Comparison of ENCODE assay signal across 14 cellular contexts in the genomic region with DNA sequence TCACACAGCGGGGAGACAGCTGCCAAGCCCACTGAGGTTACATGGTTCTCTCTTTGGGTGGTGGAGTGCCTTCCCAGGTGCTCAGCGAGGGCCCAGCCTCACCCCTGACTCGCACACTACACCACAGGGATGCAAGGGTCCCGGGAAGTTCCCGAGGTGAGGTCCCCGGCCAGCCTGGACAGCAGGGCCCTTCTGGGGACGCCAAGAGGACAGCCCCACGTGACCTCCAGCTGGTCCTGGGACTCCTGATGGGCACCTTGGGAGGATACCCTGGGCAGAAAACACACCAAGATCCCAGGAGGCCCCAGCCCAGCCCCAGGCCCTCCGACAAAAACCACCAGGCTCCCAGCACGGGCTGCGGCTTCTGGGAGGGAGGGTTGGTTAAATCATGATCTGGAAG. TPM values are rescaled to one million over a fixed set of nuclear protein-coding genes. Genes with fewer than 3 reads are reported as not detected.
DNase-seq lines count a peak whose midpoint lies in the region; TF ChIP-seq lines count a peak whose summit lies in the region.
"Had no signal": no experiment of that assay in that cellular context is flagged by ENCODE, and none has a peak within 500 bp of the region (broad histone marks: within the 10 kb centered on the region; RNA-seq: fewer than 3 reads in every experiment).

No MANE protein-coding gene starts in this region.

- peak overlapping the region in 3 of 4 donors; percentile 32 to 45 (median 34) for H3K27ac ChIP-seq in Peyer's patch
- peak overlapping the region in 34 of 59 donors; percentile 13 to 97 (median 64) for H3K27ac ChIP-seq in dorsolateral prefrontal cortex
- peak overlapping the region in 7 of 8 donors; percentile 13 to 88 (median 84) for H3K27ac ChIP-seq in spleen
- peak overlapping the region; percentile 74 for H3K27ac ChIP-seq in vagina
- no peak overlapping the region for H3K27ac ChIP-seq in uterus
- H3K27ac ChIP-seq in suprapubic skin: no peak overlapping the region
- H3K27ac ChIP-seq: A549 had no signal

- no peak for TF ChIP-seq POLR2A in Peyer's patch (IDR thresholded peaks at IDR 0.05)
- no peak for TF ChIP-seq POLR2A in spleen (IDR thresholded peaks at IDR 0.05)
- TF ChIP-seq POLR2A in vagina (IDR thresholded peaks at IDR 0.05): no peak
- no peak for TF ChIP-seq POLR2A in uterus (IDR thresholded peaks at IDR 0.05)
- TF ChIP-seq POLR2A in suprapubic skin (IDR thresholded peaks at IDR 0.05): no peak

- DNase-seq in Peyer's patch (no peak), dorsolateral prefrontal cortex (no peak), spleen (no peak), vagina (ENCODE audit: extremely low spot score in 2 of 2) (no peak), dedifferentiated amniotic fluid mesenchymal stem cell (ENCODE audit: extremely low spot score) (no peak), DMS153 (lab: John Stamatoyannopoulos, UW) (no peak), uterus (no peak), suprapubic skin (ENCODE audit: low spot score in 2 of 2) (no peak)
- DNase-seq: BE2C; CD4-positive, CD25-positive, alpha-beta regulatory T cell; HFFc6 had no signal

- WGBS in spleen, 5 donors: 80 to 91% (median 86%) methylated on average over 6 to 11 of the region's 11 CpGs
- WGBS in suprapubic skin: 67% methylated on average over 1 of the region's 11 CpGs

- H3K27me3 ChIP-seq in Peyer's patch (no peaks in the 10 kb centered on the region), dorsolateral prefrontal cortex (no peaks in the 10 kb centered on the region), spleen (replicated peaks in 1 of 7) (no peaks in the 10 kb centered on the region), vagina (no peaks in the 10 kb centered on the region), uterus (no peaks in the 10 kb centered on the region), suprapubic skin (no peaks in the 10 kb centered on the region)
- H3K27me3 ChIP-seq: BE2C had no signal

- H3K36me3 ChIP-seq in Peyer's patch: peaks cover 0 to 16% (median 0%) of the 10 kb centered on the region in 3 donors
- peaks cover 0 to 36% (median 6%) of the 10 kb centered on the region in 6 donors for H3K36me3 ChIP-seq in spleen
- no peaks in the 10 kb centered on the region for H3K36me3 ChIP-seq in vagina
- H3K36me3 ChIP-seq in uterus: no peaks in the 10 kb centered on the region
- no peaks in the 10 kb centered on the region for H3K36me3 ChIP-seq in suprapubic skin
- H3K36me3 ChIP-seq: BE2C, HAP-1 had no signal

- no peak for TF ChIP-seq EP300 in suprapubic skin (IDR thresholded peaks at IDR 0.05)

- TF ChIP-seq CTCF in Peyer's patch (IDR thresholded peaks at IDR 0.05) (no peak), dorsolateral prefrontal cortex (IDR thresholded peaks at IDR 0.05 in 54 of 56, conservative IDR thresholded peaks at IDR 0.05 in 2 of 56; ENCODE audit: low read depth in 1 of 56, partially characterized antibody in 56 of 56) (no peak), spleen (IDR thresholded peaks at IDR 0.05 in 8 of 11, conservative IDR thresholded peaks at IDR 0.05 in 3 of 11) (no peak), vagina (IDR thresholded peaks at IDR 0.05) (no peak), uterus (IDR thresholded peaks at IDR 0.05) (no peak), suprapubic skin (IDR thresholded peaks at IDR 0.05) (no peak)

- H3K4me3 ChIP-seq in Peyer's patch (no peak overlapping the region), dorsolateral prefrontal cortex (no peak overlapping the region), spleen (no peak overlapping the region), vagina (no peak overlapping the region), uterus (no peak overlapping the region), suprapubic skin (no peak overlapping the region)
- H3K4me3 ChIP-seq: A549, GM12878, HAP-1 had no signal

- intact Hi-C loops in dorsolateral prefrontal cortex (cut with DNase I): no loop called here
- intact Hi-C loops in spleen (cut with DNase I; ENCODE audit: low total_unique reads): no loop called here
- intact Hi-C loops in vagina (cut with DNase I): no loop called here
- intact Hi-C loops in uterus (cut with DNase I; ENCODE audit: low total_unique reads): no loop called here

- no peaks in the 10 kb centered on the region for H3K9me3 ChIP-seq in Peyer's patch
- no peaks in the 10 kb centered on the region for H3K9me3 ChIP-seq in spleen
- no peaks in the 10 kb centered on the region for H3K9me3 ChIP-seq in vagina
- H3K9me3 ChIP-seq in uterus: no peaks in the 10 kb centered on the region
- no peaks in the 10 kb centered on the region for H3K9me3 ChIP-seq in suprapubic skin
- H3K9me3 ChIP-seq: A549, BE2C, HAP-1 had no signal

- H3K4me1 ChIP-seq in Peyer's patch (peaks cover 0 to 61% (median 0%) of the 10 kb centered on the region in 4 donors), spleen (peaks cover 0 to 95% (median 51%) of the 10 kb centered on the region in 6 donors), vagina (peaks cover 88% of the 10 kb centered on the region), uterus (no peaks in the 10 kb centered on the region), suprapubic skin (peaks cover 51% of the 10 kb centered on the region)
- H3K4me1 ChIP-seq: BE2C, HAP-1 had no signal

RNA-seq across cellular contexts. Expression of a gene that starts 8.3 kb away (rescaled TPM):
- 100 to 1,000 TPM; 111 to 272 (median 209) TPM for total RNA-seq in Peyer's patch
- total RNA-seq in dorsolateral prefrontal cortex: 100 to 1,000 TPM in 21 of 120 experiments, 10 to 100 TPM in 99; 38.3 to 170 (median 81.2) TPM
- 100 to 1,000 TPM in 3 of 7 donors, 10 to 100 TPM in 4; 36.3 to 182 (median 75.8) TPM for total RNA-seq in spleen
- 100 to 1,000 TPM in 2 of 3 donors, 10 to 100 TPM in 1; 74.1 to 361 (median 307) TPM for polyA plus RNA-seq in spleen
- 15.7 TPM for total RNA-seq in vagina
- 10 to 100 TPM in 2 of 4 donors, 1 to 10 TPM in 2; 1.8 to 19.7 (median 12.6) TPM for total RNA-seq in uterus
- 10 to 100 TPM; 15.7 to 23.5 (median 16.9) TPM for total RNA-seq in suprapubic skin

RNA-seq across cellular contexts. Expression of a gene that starts 53.2 kb away (rescaled TPM):
- total RNA-seq in Peyer's patch (100 to 1,000 TPM in 2 of 4 donors, 10 to 100 TPM in 2; 84.4 to 192 (median 108) TPM), dorsolateral prefrontal cortex (100 to 1,000 TPM in 104 of 120 experiments, 10 to 100 TPM in 16; 86.1 to 155 (median 115) TPM), spleen (10 to 100 TPM; 47.3 to 95.7 (median 79.0) TPM), vagina (67.3 TPM), uterus (10 to 100 TPM in 3 of 4 donors, 1 to 10 TPM in 1; 8.2 to 68.9 (median 30.3) TPM), suprapubic skin (10 to 100 TPM; 45.7 to 96.5 (median 75.8) TPM)
- polyA plus RNA-seq in spleen: 100 to 1,000 TPM in 1 of 3 donors, 10 to 100 TPM in 2; 51.4 to 126 (median 80.3) TPM

Comparison
In these comparisons a context has a peak if more than half of its experiments do, and no peak if none do; other contexts are left out.
1. H3K27ac ChIP-seq: peak in Peyer's patch (3 of 4), dorsolateral prefrontal cortex (34 of 59), spleen (7 of 8) and vagina (single experiment); none in uterus (0 of 2) and suprapubic skin (single experiment).